9 cellular contexts compared by ENCODE assay signal in genomic region chr7:141071260-141071854, GRCh38. TPM values are rescaled to one million over a fixed set of nuclear protein-coding genes. Genes with fewer than 3 reads are reported as not detected.
DNase-seq lines count a peak whose midpoint lies in the region; ATAC-seq, FAIRE-seq and TF ChIP-seq lines count a peak whose summit lies in the region.
"Had no signal": no experiment of that assay in that cellular context is flagged by ENCODE, and none has a peak within 500 bp of the region (broad histone marks: within the 10 kb centered on the region; RNA-seq: fewer than 3 reads in every experiment).

No MANE protein-coding gene starts in this region.

- peak overlapping the region in 2 of 4 donors; percentile 80 to 81 for H3K27ac ChIP-seq in sigmoid colon

- H3K4me1 Mint-ChIP-seq in IgD-negative memory B cell, result peaks cover 11 to 20% (median 12%) of the 10 kb centered on the region in 3 donors

- intact Hi-C loops in sigmoid colon (cut with DNase I), result loop anchor here (10.0 kb wide), 1 partner anchor 463 kb away; no protein-coding TSS in a partner anchor

- no peaks in the 10 kb centered on the region for H3K9me3 ChIP-seq in sigmoid colon

- no peaks in the 10 kb centered on the region for H3K9me3 Mint-ChIP-seq in IgD-negative memory B cell

- no peak for TF ChIP-seq CTCF in sigmoid colon (IDR thresholded peaks at IDR 0.05)

- peaks cover 0 to 42% (median 38%) of the 10 kb centered on the region in 4 donors for H3K4me1 ChIP-seq in sigmoid colon

- WGBS in sigmoid colon, 2 donors, result 3 to 6% methylated on average over 30 of the region's 30 CpGs

- peak overlapping the region; percentile 73 to 92 (median 83) for H3K4me3 Mint-ChIP-seq in IgD-negative memory B cell

- peaks cover 0 to 18% (median 16%) of the 10 kb centered on the region in 3 donors for H3K27me3 ChIP-seq in sigmoid colon

- peak overlapping the region; percentile 32 to 69 (median 58) for H3K4me3 ChIP-seq in sigmoid colon

- TF ChIP-seq EP300 in sigmoid colon (IDR thresholded peaks at IDR 0.05), result no peak

- H3K27me3 Mint-ChIP-seq in IgD-negative memory B cell, result peaks cover 42% of the 10 kb centered on the region

- no peak overlapping the region for H3K27ac Mint-ChIP-seq in IgD-negative memory B cell

- H3K36me3 ChIP-seq in sigmoid colon, result no peaks in the 10 kb centered on the region

- no peak for FAIRE-seq in RCC 7860 (lab: Jason Lieb, UNC)

- DNase-seq in C1 segment of cervical spinal cord (lab: John Stamatoyannopoulos, UW) (peak in 12 of 14 donors; percentile 32 to 71 (median 52)), RCC 7860 (ENCODE audit: low spot score) (peak; percentile 44), astrocyte of the hippocampus (ENCODE audit: low read depth, low spot score) (peak; percentile 57), hypothalamus (lab: John Stamatoyannopoulos, UW) (peak in 48 of 51 donors; percentile 14 to 81 (median 62)), sigmoid colon (peak; percentile 72), T-helper 9 cell (no peak)

- H3K36me3 Mint-ChIP-seq in IgD-negative memory B cell, result no peaks in the 10 kb centered on the region

- no peak for ATAC-seq in GM18907 (IDR thresholded peaks at IDR 0.05; ENCODE audit: unreplicated experiment)
- ATAC-seq: left colon had no signal

- TF ChIP-seq POLR2A in sigmoid colon (IDR thresholded peaks at IDR 0.05), result no peak

RNA-seq across cellular contexts. Expression of gene TMEM178B, which starts 2.5 kb away (rescaled TPM):
- polyA plus RNA-seq in IgD-negative memory B cell (not detected), sigmoid colon (under 1 TPM in 1 of 3 donors, not detected in 2; 0.79 TPM)
- 1 to 10 TPM in 3 of 4 donors, under 1 TPM in 1; 0.16 to 4.7 (median 1.4) TPM for total RNA-seq in sigmoid colon

RNA-seq across cellular contexts. Expression of gene MRPS33, which starts 56.6 kb away (rescaled TPM):
- polyA plus RNA-seq in IgD-negative memory B cell (59.7 TPM), sigmoid colon (100 to 1,000 TPM in 2 of 3 donors, 10 to 100 TPM in 1; 88.1 to 150 (median 132) TPM)
- 10 to 100 TPM; 14.7 to 32.7 (median 20.9) TPM for total RNA-seq in sigmoid colon
